In the genomic region with DNA sequence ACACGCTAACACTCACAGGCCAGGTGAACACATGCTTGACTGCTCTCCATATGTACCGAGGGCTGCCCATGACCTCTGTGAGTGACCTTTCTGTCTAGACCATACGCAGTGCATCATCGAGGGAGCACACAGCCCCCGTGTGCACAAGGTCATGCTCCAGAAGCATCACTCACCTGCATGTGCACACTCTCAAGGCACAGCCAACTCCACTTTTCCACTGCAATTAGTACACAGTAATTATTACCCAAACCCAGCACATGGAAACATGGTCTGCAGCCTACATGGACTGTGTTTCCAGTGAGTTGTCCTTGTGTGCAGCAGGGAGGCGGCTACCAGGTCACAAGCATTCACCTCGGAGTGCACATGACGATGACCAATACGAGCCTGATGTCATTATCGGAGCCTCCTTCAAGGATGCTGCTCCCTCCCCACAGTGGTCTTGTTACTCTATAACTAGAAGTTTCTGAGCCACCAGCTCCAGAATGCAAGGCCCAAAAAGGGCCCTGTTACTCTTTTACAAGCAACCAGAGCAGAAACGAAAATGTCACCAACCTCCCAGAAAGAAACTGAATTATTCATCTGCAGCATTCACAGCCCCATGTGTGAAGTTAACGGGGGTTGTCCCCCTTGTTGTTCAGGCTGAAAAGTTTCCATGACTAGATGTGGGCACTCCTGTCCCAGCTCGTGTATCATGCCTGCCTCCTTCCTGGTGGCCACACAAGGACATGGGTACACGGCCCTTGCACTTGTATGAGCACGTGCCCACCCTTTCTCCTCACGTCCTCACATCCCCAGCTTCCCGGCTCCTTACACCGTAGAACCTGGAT, we compare ENCODE assay signal across 8 cellular contexts. TPM values are rescaled to one million over a fixed set of nuclear protein-coding genes. Genes with fewer than 3 reads are reported as not detected.
DNase-seq lines count a peak whose midpoint lies in the region; ATAC-seq, FAIRE-seq and TF ChIP-seq lines count a peak whose summit lies in the region.

No MANE protein-coding gene starts in this region.

- no peak overlapping the region for H3K4me3 ChIP-seq in upper lobe of left lung

- no peak for TF ChIP-seq EP300 in upper lobe of left lung (IDR thresholded peaks at IDR 0.05)

- peak overlapping the region in 1 of 4 donors; percentile 52 for H3K27ac ChIP-seq in upper lobe of left lung

- no peak for TF ChIP-seq POLR2A in upper lobe of left lung (IDR thresholded peaks at IDR 0.05)

- 84 to 85% methylated on average over 18 of the region's 18 CpGs for WGBS in upper lobe of left lung, 2 donors

- no peak for TF ChIP-seq CTCF in omental fat pad (IDR thresholded peaks at IDR 0.05)
- no peak for TF ChIP-seq CTCF in upper lobe of left lung (IDR thresholded peaks at IDR 0.05)

- peaks cover 0 to 19% (median 16%) of the 10 kb centered on the region in 4 donors for H3K4me1 ChIP-seq in upper lobe of left lung

- H3K9me3 ChIP-seq in upper lobe of left lung: no peaks in the 10 kb centered on the region

- intact Hi-C loops in Right ventricle myocardium superior (cut with DNase I): no loop called here

- ATAC-seq in HG02588 (IDR thresholded peaks at IDR 0.05; ENCODE audit: unreplicated experiment) (peak; percentile 73), omental fat pad (ENCODE audit: low FRiP score) (no peak), Right ventricle myocardium superior (ENCODE audit: poor library complexity) (no peak), upper lobe of left lung (ENCODE audit: low FRiP score in 2 of 2) (no peak)

- peak; percentile 100 for FAIRE-seq in GM18507 (lab: Jason Lieb, UNC)

- H3K27me3 ChIP-seq in upper lobe of left lung: no peaks in the 10 kb centered on the region

- H3K36me3 ChIP-seq in upper lobe of left lung: no peaks in the 10 kb centered on the region

- DNase-seq in GM18507 (ENCODE audit: extremely low spot score, insufficient read length, low read depth) (peak; percentile 48), omental fat pad (ENCODE audit: low spot score) (peak; percentile 18), islet precursor cell (no peak), Right ventricle myocardium superior (no peak), H4 (ENCODE audit: low spot score) (no peak), upper lobe of left lung (no peak)
- DNase-seq in activated CD4-positive, alpha-beta T cell treated with anti-CD3 and anti-CD28 coated beads for 48 hours: peak; percentile 69

RNA-seq across cellular contexts. Expression of a gene that starts 31.2 kb away (rescaled TPM):
- total RNA-seq in omental fat pad: 10 to 100 TPM; 14.2 to 49.5 (median 18.3) TPM
- 18.7 TPM for total RNA-seq in Right ventricle myocardium superior
- 4.8 and 6.3 TPM in 2 replicates for total RNA-seq in H4 (2014; rRNA removed; shearing (Covaris generic))
- 10 to 100 TPM; 24.6 to 61.3 (median 41.8) TPM for total RNA-seq in upper lobe of left lung

Comparison
In these comparisons a context has a peak if more than half of its experiments do, and no peak if none do; other contexts are left out.
1. DNase-seq: peak in GM18507 (single experiment), activated CD4-positive, alpha-beta T cell treated with anti-CD3 and anti-CD28 coated beads for 48 hours (single experiment) and omental fat pad (single experiment); none in islet precursor cell (single experiment), Right ventricle myocardium superior (single experiment), H4 (single experiment) and upper lobe of left lung (0 of 2).